1 cellular context compared by ENCODE assay signal in genomic region chr20:46312075-46312944, GRCh38.
TF ChIP-seq lines count a peak whose summit lies in the region.

No MANE protein-coding gene starts in this region.

TF ChIP-seq in HepG2, 621 proteins besides CTCF, POLR2A, EP300 and RAD21 (continued from another document and continues in another):
- TF ChIP-seq, protein P1, sequence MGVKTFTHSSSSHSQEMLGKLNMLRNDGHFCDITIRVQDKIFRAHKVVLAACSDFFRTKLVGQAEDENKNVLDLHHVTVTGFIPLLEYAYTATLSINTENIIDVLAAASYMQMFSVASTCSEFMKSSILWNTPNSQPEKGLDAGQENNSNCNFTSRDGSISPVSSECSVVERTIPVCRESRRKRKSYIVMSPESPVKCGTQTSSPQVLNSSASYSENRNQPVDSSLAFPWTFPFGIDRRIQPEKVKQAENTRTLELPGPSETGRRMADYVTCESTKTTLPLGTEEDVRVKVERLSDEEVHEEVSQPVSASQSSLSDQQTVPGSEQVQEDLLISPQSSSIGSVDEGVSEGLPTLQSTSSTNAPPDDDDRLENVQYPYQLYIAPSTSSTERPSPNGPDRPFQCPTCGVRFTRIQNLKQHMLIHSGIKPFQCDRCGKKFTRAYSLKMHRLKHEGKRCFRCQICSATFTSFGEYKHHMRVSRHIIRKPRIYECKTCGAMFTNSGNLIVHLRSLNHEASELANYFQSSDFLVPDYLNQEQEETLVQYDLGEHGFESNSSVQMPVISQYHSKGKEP (CRISPR knock-in tag; IDR thresholded peaks at IDR 0.05) = no peak
- no peak for TF ChIP-seq ZXDC (CRISPR knock-in tag; IDR thresholded peaks at IDR 0.05)
- peak; percentile 54 for TF ChIP-seq XRCC5 (optimal IDR thresholded peaks at IDR 0.05; ENCODE audit: low read length)
- TF ChIP-seq, protein P2, sequence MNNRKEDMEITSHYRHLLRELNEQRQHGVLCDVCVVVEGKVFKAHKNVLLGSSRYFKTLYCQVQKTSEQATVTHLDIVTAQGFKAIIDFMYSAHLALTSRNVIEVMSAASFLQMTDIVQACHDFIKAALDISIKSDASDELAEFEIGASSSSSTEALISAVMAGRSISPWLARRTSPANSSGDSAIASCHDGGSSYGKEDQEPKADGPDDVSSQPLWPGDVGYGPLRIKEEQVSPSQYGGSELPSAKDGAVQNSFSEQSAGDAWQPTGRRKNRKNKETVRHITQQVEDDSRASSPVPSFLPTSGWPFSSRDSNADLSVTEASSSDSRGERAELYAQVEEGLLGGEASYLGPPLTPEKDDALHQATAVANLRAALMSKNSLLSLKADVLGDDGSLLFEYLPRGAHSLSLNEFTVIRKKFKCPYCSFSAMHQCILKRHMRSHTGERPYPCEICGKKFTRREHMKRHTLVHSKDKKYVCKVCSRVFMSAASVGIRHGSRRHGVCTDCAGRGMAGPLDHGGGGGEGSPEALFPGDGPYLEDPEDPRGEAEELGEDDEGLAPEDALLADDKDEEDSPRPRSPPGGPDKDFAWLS (CRISPR knock-in tag; IDR thresholded peaks at IDR 0.05; ENCODE audit: borderline replicate concordance) = no peak
- no peak for TF ChIP-seq ZNF652 (CRISPR knock-in tag; IDR thresholded peaks at IDR 0.05; ENCODE audit: borderline replicate concordance, low read depth)
- TF ChIP-seq SSRP1 (CRISPR knock-in tag; IDR thresholded peaks at IDR 0.05) = no peak
- no peak for TF ChIP-seq JARID2 (CRISPR knock-in tag; IDR thresholded peaks at IDR 0.05; ENCODE audit: insufficient replicate concordance)
- TF ChIP-seq FLYWCH1 (CRISPR knock-in tag; IDR thresholded peaks at IDR 0.05) = no peak
- TF ChIP-seq HOXA9 (CRISPR knock-in tag; IDR thresholded peaks at IDR 0.05; ENCODE audit: borderline replicate concordance) = no peak
- TF ChIP-seq, protein P3, sequence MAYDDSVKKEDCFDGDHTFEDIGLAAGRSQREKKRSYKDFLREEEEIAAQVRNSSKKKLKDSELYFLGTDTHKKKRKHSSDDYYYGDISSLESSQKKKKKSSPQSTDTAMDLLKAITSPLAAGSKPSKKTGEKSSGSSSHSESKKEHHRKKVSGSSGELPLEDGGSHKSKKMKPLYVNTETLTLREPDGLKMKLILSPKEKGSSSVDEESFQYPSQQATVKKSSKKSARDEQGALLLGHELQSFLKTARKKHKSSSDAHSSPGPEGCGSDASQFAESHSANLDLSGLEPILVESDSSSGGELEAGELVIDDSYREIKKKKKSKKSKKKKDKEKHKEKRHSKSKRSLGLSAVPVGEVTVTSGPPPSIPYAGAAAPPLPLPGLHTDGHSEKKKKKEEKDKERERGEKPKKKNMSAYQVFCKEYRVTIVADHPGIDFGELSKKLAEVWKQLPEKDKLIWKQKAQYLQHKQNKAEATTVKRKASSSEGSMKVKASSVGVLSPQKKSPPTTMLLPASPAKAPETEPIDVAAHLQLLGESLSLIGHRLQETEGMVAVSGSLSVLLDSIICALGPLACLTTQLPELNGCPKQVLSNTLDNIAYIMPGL (CRISPR knock-in tag; IDR thresholded peaks at IDR 0.05; ENCODE audit: borderline replicate concordance in 1 of 2, low read depth in 1 of 2) = 0 out of 4 replicates have a peak, but pooled peaks of 1 of the 2 experiments have one; percentile 16
- TF ChIP-seq ZC3H13 (CRISPR knock-in tag; IDR thresholded peaks at IDR 0.05) = no peak
- no peak for TF ChIP-seq SMYD3 (CRISPR knock-in tag; IDR thresholded peaks at IDR 0.05)
- no peak for TF ChIP-seq ETS1 (CRISPR knock-in tag; IDR thresholded peaks at IDR 0.05)
- TF ChIP-seq, protein P4, sequence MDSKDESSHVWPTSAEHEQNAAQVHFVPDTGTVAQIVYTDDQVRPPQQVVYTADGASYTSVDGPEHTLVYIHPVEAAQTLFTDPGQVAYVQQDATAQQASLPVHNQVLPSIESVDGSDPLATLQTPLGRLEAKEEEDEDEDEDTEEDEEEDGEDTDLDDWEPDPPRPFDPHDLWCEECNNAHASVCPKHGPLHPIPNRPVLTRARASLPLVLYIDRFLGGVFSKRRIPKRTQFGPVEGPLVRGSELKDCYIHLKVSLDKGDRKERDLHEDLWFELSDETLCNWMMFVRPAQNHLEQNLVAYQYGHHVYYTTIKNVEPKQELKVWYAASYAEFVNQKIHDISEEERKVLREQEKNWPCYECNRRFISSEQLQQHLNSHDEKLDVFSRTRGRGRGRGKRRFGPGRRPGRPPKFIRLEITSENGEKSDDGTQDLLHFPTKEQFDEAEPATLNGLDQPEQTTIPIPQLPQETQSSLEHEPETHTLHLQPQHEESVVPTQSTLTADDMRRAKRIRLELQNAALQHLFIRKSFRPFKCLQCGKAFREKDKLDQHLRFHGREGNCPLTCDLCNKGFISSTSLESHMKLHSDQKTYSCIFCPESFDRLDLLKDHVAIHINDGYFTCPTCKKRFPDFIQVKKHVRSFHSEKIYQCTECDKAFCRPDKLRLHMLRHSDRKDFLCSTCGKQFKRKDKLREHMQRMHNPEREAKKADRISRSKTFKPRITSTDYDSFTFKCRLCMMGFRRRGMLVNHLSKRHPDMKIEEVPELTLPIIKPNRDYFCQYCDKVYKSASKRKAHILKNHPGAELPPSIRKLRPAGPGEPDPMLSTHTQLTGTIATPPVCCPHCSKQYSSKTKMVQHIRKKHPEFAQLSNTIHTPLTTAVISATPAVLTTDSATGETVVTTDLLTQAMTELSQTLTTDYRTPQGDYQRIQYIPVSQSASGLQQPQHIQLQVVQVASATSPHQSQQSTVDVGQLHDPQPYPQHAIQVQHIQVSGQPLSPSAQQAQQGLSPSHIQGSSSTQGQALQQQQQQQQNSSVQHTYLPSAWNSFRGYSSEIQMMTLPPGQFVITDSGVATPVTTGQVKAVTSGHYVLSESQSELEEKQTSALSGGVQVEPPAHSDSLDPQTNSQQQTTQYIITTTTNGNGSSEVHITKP (CRISPR knock-in tag; IDR thresholded peaks at IDR 0.05; ENCODE audit: low read depth) = no peak
- no peak for TF ChIP-seq ATRX (CRISPR knock-in tag; IDR thresholded peaks at IDR 0.05; ENCODE audit: borderline replicate concordance)
- no peak for TF ChIP-seq PAF1 (CRISPR knock-in tag; IDR thresholded peaks at IDR 0.05)
- TF ChIP-seq ZBTB34 (CRISPR knock-in tag; IDR thresholded peaks at IDR 0.05) = no peak
- TF ChIP-seq, protein P5, sequence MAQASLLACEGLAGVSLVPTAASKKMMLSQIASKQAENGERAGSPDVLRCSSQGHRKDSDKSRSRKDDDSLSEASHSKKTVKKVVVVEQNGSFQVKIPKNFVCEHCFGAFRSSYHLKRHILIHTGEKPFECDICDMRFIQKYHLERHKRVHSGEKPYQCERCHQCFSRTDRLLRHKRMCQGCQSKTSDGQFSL (CRISPR knock-in tag; IDR thresholded peaks at IDR 0.05) = no peak
- peak; percentile 77; the same call in 1 of the 2 replicates for TF ChIP-seq MTF2 (CRISPR knock-in tag; IDR thresholded peaks at IDR 0.05; ENCODE audit: borderline replicate concordance)
- TF ChIP-seq ZSCAN29 (CRISPR knock-in tag; conservative IDR thresholded peaks at IDR 0.05) = no peak
- TF ChIP-seq MYNN (CRISPR knock-in tag; IDR thresholded peaks at IDR 0.05; ENCODE audit: low read depth) = no peak
- TF ChIP-seq TRIM24 (CRISPR knock-in tag; IDR thresholded peaks at IDR 0.05) = no peak
- TF ChIP-seq DNMT3B (CRISPR knock-in tag; conservative IDR thresholded peaks at IDR 0.05) = no peak
- TF ChIP-seq IRF9 (CRISPR knock-in tag; IDR thresholded peaks at IDR 0.05; ENCODE audit: borderline replicate concordance) = peak; percentile 38; the same call in 1 of the 2 replicates
- no peak for TF ChIP-seq RNF219 (CRISPR knock-in tag; IDR thresholded peaks at IDR 0.05)
- TF ChIP-seq SRSF9 (IDR thresholded peaks at IDR 0.05; ENCODE audit: borderline replicate concordance, insufficient read depth, low read depth, low read length, poor library complexity, severe bottlenecking) = no peak
- TF ChIP-seq ARID4A (CRISPR knock-in tag; IDR thresholded peaks at IDR 0.05; ENCODE audit: borderline replicate concordance) = no peak
